2 cellular contexts compared by ENCODE assay signal in genomic region chr4:89308161-89308500, GRCh38.
TF ChIP-seq lines count a peak whose summit lies in the region.

No MANE protein-coding gene starts in this region.

TF ChIP-seq in HCT116, 20 proteins besides CTCF, POLR2A, EP300 and RAD21 (continued from another document):
- no peak for TF ChIP-seq EZH2phosphoT487 (IDR thresholded peaks at IDR 0.05; ENCODE audit: borderline replicate concordance)
- TF ChIP-seq ZFX (IDR thresholded peaks at IDR 0.05) = no peak
- TF ChIP-seq FOSL1 (IDR thresholded peaks at IDR 0.05; ENCODE audit: low read depth) = no peak
- TF ChIP-seq EZH2 (IDR thresholded peaks at IDR 0.05) = no peak
- no peak for TF ChIP-seq JUND (IDR thresholded peaks at IDR 0.05)
- no peak for TF ChIP-seq ZNF274 (IDR thresholded peaks at IDR 0.05; ENCODE audit: low read depth, low read length)
- TF ChIP-seq MAX (IDR thresholded peaks at IDR 0.05) = no peak
- no peak for TF ChIP-seq EGR1 (IDR thresholded peaks at IDR 0.05; ENCODE audit: low read depth)

TF ChIP-seq in SK-N-SH treated with all-trans-retinoic acid at 6 μM for 48 hours, 23 proteins besides CTCF, POLR2A, EP300 and RAD21 (continued from another document):
- TF ChIP-seq PATZ1 (CRISPR knock-in tag; IDR thresholded peaks at IDR 0.05; ENCODE audit: borderline replicate concordance) = no peak
- no peak for TF ChIP-seq SNAI2 (CRISPR knock-in tag; IDR thresholded peaks at IDR 0.05)
- TF ChIP-seq TOX (CRISPR knock-in tag; IDR thresholded peaks at IDR 0.05; ENCODE audit: borderline replicate concordance) = no peak
